Comparison of ENCODE assay signal across 9 cellular contexts in the genomic region with DNA sequence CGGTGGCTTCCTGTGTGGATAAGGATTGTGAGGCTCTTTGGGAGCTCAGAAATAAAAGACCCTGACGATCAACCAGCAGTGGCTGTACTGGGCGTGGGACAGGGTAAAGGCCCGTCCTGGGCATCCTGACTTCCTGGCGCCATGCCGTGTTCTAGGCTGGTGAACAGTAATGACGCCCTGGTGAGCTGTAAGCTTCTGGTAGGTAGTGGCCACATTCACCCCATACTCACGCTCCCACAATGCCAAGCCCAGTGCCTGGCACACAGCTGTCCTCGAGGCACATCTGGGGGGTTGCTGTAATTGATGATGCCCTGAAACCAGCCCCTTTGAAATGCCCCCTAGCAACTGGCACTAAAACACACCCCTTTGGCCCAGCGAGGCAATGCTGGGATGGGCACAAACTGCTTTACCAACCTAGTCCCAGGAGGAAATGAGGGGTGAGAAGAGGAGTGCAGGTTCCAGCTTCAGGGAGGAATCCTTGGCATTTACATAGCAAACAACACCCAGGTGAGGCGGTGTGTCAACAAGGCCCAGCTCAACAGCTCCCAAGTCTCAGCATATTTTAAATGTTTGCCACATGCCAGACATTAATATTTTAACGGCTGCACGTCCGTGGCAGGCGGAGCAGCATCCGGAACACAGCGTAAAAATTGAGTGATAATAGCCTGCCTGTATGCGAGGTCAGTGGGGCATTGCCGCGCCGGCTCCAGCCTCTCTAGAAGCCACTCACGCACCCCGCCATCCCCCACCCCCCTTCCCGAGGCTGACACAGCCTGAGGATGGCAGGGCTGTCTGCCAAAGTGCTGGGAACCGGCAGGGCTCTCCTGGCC.
DNase-seq lines count a peak whose midpoint lies in the region; FAIRE-seq and TF ChIP-seq lines count a peak whose summit lies in the region.
"Had no signal": no experiment of that assay in that cellular context is flagged by ENCODE, and none has a peak within 500 bp of the region (broad histone marks: within the 10 kb centered on the region; RNA-seq: fewer than 3 reads in every experiment).

No MANE protein-coding gene starts in this region.

- peak overlapping the region; percentile 92; the same call in 1 of the 2 replicates for H2BK15ac ChIP-seq in H1 (ENCODE audit: low read length)
- no peak overlapping the region for H2BK15ac ChIP-seq in mesendoderm (replicated peaks; ENCODE audit: low read depth)

- TF ChIP-seq POLR2A in H1 (IDR thresholded peaks at IDR 0.05; ENCODE audit: control extremely low read depth in 1 of 2, low read depth in 2 of 2, low read length in 2 of 2), result no peak
- no peak for TF ChIP-seq POLR2A in tibial nerve (IDR thresholded peaks at IDR 0.05)

- H2BK20ac ChIP-seq in H1 (ENCODE audit: low read length), result peak overlapping the region; percentile 55

- WGBS in H1 (ENCODE audit: extremely low coverage in 1 of 2, insufficient coverage in 1 of 2, insufficient read length in 1 of 2, insufficient replicate concordance in 2 of 2, low coverage in 1 of 2, low lambda C conversion rate in 2 of 2, missing lambda C conversion rate in 1 of 2), 2 experiments, result 45% methylated on average over 25 of the region's 25 CpGs; no CpG with 5 or more reads in 1 of the 2 experiments
- WGBS in mesendoderm (ENCODE audit: extremely low coverage, insufficient coverage, low lambda C conversion rate), result no CpG with 5 or more reads among the region's 25 CpGs
- 41 to 53% methylated on average over 24 to 25 of the region's 25 CpGs for WGBS in tibial nerve, 2 donors

- no peak for TF ChIP-seq CTCF in C4-2B (conservative IDR thresholded peaks at IDR 0.05)
- no peak for TF ChIP-seq CTCF in H1 (IDR thresholded peaks at IDR 0.05; ENCODE audit: control extremely low read depth in 1 of 3, insufficient read depth in 1 of 3, low read depth in 1 of 3, low read length in 3 of 3)
- TF ChIP-seq CTCF in tibial nerve (IDR thresholded peaks at IDR 0.05), result no peak

- TF ChIP-seq EP300 in H1 (IDR thresholded peaks at IDR 0.05; ENCODE audit: borderline replicate concordance in 1 of 2, low read depth in 2 of 2, low read length in 2 of 2) (no peak; a peak in 1 of 3 replicates), tibial nerve (IDR thresholded peaks at IDR 0.05) (no peak)

- no peak; a peak in 1 of 4 replicates for TF ChIP-seq RAD21 in H1 (IDR thresholded peaks at IDR 0.05 in 1 of 2, conservative IDR thresholded peaks at IDR 0.05 in 1 of 2; ENCODE audit: low read depth in 2 of 2, low read length in 2 of 2)

- H3K79me1 ChIP-seq in H1 (ENCODE audit: low read depth, low read length) (no peaks in the 10 kb centered on the region), mesendoderm (ENCODE audit: low read length) (no peaks in the 10 kb centered on the region)

- 0 out of 2 replicates have a peak overlapping the region, but pooled peaks have one; percentile 66 for H2AK5ac ChIP-seq in H1 (ENCODE audit: low read depth, low read length)
- H2AK5ac ChIP-seq in mesendoderm (ENCODE audit: low read length), result no peak overlapping the region

- H4K8ac ChIP-seq in H1 (ENCODE audit: extremely low read depth, insufficient read depth, low read length), result peak overlapping the region; percentile 43; the same call in 1 of the 2 replicates
- H4K8ac ChIP-seq in mesendoderm (ENCODE audit: low read depth, low read length), result no peak overlapping the region

- H3K9me3 ChIP-seq in H1 (ENCODE audit: insufficient read depth in 2 of 2, low read depth in 1 of 2, low read length in 1 of 2) (no peaks in the 10 kb centered on the region), tibial nerve (no peaks in the 10 kb centered on the region)

- H3K4me3 ChIP-seq in H1 (ENCODE audit: extremely low read depth in 1 of 4, insufficient read depth in 2 of 4, low read depth in 3 of 4, low read length in 4 of 4) (peak overlapping the region in 1 of 4 experiments; percentile 36; a peak in 1 of 8 replicates), mesendoderm (ENCODE audit: low read length) (no peak overlapping the region), tibial nerve (no peak overlapping the region)

- peak overlapping the region; percentile 25 for H3K4ac ChIP-seq in H1 (replicated peaks; ENCODE audit: insufficient read length, low read depth, low read length)
- H3K4ac ChIP-seq in mesendoderm (ENCODE audit: low read depth, low read length), result no peak overlapping the region

- POLR2A ChIA-PET in H1 (lab: Charles Lee; ENCODE audit: partially characterized antibody), result interaction anchor here (1.0 kb wide), 1 partner anchor 9 kb away, joined by 4 read pairs; no protein-coding TSS in a partner anchor

- H4K20me1 ChIP-seq in H1 (replicated peaks in 1 of 2; ENCODE audit: control insufficient read depth in 1 of 2, insufficient read depth in 2 of 2, low read length in 2 of 2), result peaks cover 0 to 2% of the 10 kb centered on the region in 2 experiments

- H3K27ac ChIP-seq in C4-2B (peak overlapping the region; percentile 35), H1 (ENCODE audit: low read depth, low read length) (no peak overlapping the region), mesendoderm (ENCODE audit: low read depth, low read length) (no peak overlapping the region), tibial nerve (no peak overlapping the region)

- peak; percentile 54 for DNase-seq in NCI-H2107 (lab: John Stamatoyannopoulos, UW)
- DNase-seq in H1 (ENCODE audit: low read depth in 1 of 2, low spot score in 2 of 2), result peak in 1 of 2 experiments; percentile 66
- peak; percentile 72 for DNase-seq in mesendoderm
- no peak for DNase-seq in stimulated activated CD4-positive, alpha-beta T cell treated with anti-CD3 and anti-CD28 coated beads, Interleukin-4, amount 100 ng/mL, for 4 hours
- no peak for DNase-seq in tibial nerve (ENCODE audit: low spot score in 2 of 2)
- no peak for DNase-seq in AG20443 (ENCODE audit: low spot score)
- no peak for DNase-seq in A172 (ENCODE audit: low spot score)
- DNase-seq: CD4-positive, alpha-beta T cell had no signal

- no peak overlapping the region for H3K14ac ChIP-seq in H1 (ENCODE audit: insufficient read length)

- H3K23me2 ChIP-seq in H1 (ENCODE audit: low read depth, low read length), result peaks cover 2% of the 10 kb centered on the region; the same call in 1 of the 2 replicates

- H3K4me1 ChIP-seq in H1 (replicated peaks in 1 of 4; ENCODE audit: control insufficient read depth in 3 of 4, insufficient read depth in 4 of 4, low read length in 3 of 4) (peaks cover 8 to 20% (median 13%) of the 10 kb centered on the region in 4 experiments), mesendoderm (ENCODE audit: control insufficient read depth, low read depth, low read length) (no peaks in the 10 kb centered on the region), tibial nerve (no peaks in the 10 kb centered on the region)

- no peaks in the 10 kb centered on the region for H3K36me3 ChIP-seq in H1 (ENCODE audit: control insufficient read depth in 2 of 4, insufficient read depth in 4 of 4, low read length in 3 of 4)
- H3K36me3 ChIP-seq in mesendoderm (ENCODE audit: control insufficient read depth, insufficient read depth, low read length), result no peaks in the 10 kb centered on the region
- no peaks in the 10 kb centered on the region for H3K36me3 ChIP-seq in tibial nerve

- H3K4me2 ChIP-seq in H1 (ENCODE audit: insufficient read depth in 1 of 2, low read depth in 2 of 2, low read length in 2 of 2) (peak overlapping the region; percentile 41 to 53), mesendoderm (ENCODE audit: low read length) (no peak overlapping the region)

- peak overlapping the region; percentile 1 for H4K91ac ChIP-seq in H1 (replicated peaks; ENCODE audit: insufficient read length, low read length)

- CTCF ChIA-PET in H1 (lab: Charles Lee; ENCODE audit: partially characterized antibody), result interaction anchor here (0.9 to 3.9 kb wide), 9 partner anchors 7 to 292 kb away, joined by 3 to 16 read pairs (median 6); no protein-coding TSS in a partner anchor

- H3K18ac ChIP-seq in H1 (ENCODE audit: extremely low read depth, low read length), result no peak overlapping the region
- no peak overlapping the region for H3K18ac ChIP-seq in mesendoderm (ENCODE audit: low read length)

- H2BK120ac ChIP-seq in H1 (replicated peaks; ENCODE audit: low read depth, low read length) (no peak overlapping the region), mesendoderm (ENCODE audit: low read depth, low read length) (no peak overlapping the region)

- 0 out of 2 replicates have a peak overlapping the region, but pooled peaks have one; percentile 52 for H2AFZ ChIP-seq in H1 (ENCODE audit: low read length)

- H3K27me3 ChIP-seq in H1 (replicated peaks in 1 of 4; ENCODE audit: control insufficient read depth in 3 of 4, extremely low read depth in 1 of 4, insufficient read depth in 3 of 4, low read length in 3 of 4) (peaks cover 0 to 5% (median 2%) of the 10 kb centered on the region in 4 experiments; a peak in 3 of 7 replicates), mesendoderm (ENCODE audit: insufficient read depth, low read length, poor library complexity) (no peaks in the 10 kb centered on the region), tibial nerve (no peaks in the 10 kb centered on the region)

- peak overlapping the region; percentile 40; the same call in 1 of the 2 replicates for H2BK5ac ChIP-seq in H1 (ENCODE audit: low read depth, low read length)
- no peak overlapping the region for H2BK5ac ChIP-seq in mesendoderm (ENCODE audit: low read length)

- H3K56ac ChIP-seq in H1 (replicated peaks; ENCODE audit: insufficient read length, low read depth, low read length) (no peak overlapping the region), mesendoderm (ENCODE audit: low read length) (peak overlapping the region; percentile 34)

- H3K79me2 ChIP-seq in H1 (ENCODE audit: control insufficient read depth in 1 of 2, insufficient read depth in 2 of 2, low read length in 2 of 2) (no peaks in the 10 kb centered on the region), mesendoderm (ENCODE audit: control insufficient read depth, insufficient read depth, low read length) (no peaks in the 10 kb centered on the region)

- H2BK12ac ChIP-seq in H1 (ENCODE audit: low read depth, low read length), result peak overlapping the region; percentile 72

- H4K5ac ChIP-seq in H1 (ENCODE audit: insufficient read length, low read depth, low read length) (no peak overlapping the region), mesendoderm (ENCODE audit: low read length) (no peak overlapping the region)

- peak; percentile 70 for FAIRE-seq in H1 (lab: Jason Lieb, UNC)

- no peak overlapping the region for H3K23ac ChIP-seq in H1 (ENCODE audit: insufficient read length)
- no peak overlapping the region for H3K23ac ChIP-seq in mesendoderm (ENCODE audit: low read length)

- H3K9ac ChIP-seq in H1 (replicated peaks in 1 of 4; ENCODE audit: extremely low read depth in 1 of 4, low read depth in 3 of 4, low read length in 3 of 4) (no peak overlapping the region; a peak in 1 of 7 replicates), mesendoderm (ENCODE audit: low read length) (no peak overlapping the region)

TF ChIP-seq in H1, 55 proteins besides CTCF, POLR2A, EP300 and RAD21 (continues in another document):
- no peak for TF ChIP-seq SP1 (IDR thresholded peaks at IDR 0.05; ENCODE audit: low read depth, low read length)

Comparison
In these comparisons a context has a peak if more than half of its experiments do, and no peak if none do; other contexts are left out.
1. DNase-seq: peak in NCI-H2107 (single experiment) and mesendoderm (single experiment); none in stimulated activated CD4-positive, alpha-beta T cell treated with anti-CD3 and anti-CD28 coated beads, Interleukin-4, amount 100 ng/mL, for 4 hours (0 of 2), tibial nerve (0 of 2), AG20443 (single experiment) and A172 (single experiment).